In the genomic region with DNA sequence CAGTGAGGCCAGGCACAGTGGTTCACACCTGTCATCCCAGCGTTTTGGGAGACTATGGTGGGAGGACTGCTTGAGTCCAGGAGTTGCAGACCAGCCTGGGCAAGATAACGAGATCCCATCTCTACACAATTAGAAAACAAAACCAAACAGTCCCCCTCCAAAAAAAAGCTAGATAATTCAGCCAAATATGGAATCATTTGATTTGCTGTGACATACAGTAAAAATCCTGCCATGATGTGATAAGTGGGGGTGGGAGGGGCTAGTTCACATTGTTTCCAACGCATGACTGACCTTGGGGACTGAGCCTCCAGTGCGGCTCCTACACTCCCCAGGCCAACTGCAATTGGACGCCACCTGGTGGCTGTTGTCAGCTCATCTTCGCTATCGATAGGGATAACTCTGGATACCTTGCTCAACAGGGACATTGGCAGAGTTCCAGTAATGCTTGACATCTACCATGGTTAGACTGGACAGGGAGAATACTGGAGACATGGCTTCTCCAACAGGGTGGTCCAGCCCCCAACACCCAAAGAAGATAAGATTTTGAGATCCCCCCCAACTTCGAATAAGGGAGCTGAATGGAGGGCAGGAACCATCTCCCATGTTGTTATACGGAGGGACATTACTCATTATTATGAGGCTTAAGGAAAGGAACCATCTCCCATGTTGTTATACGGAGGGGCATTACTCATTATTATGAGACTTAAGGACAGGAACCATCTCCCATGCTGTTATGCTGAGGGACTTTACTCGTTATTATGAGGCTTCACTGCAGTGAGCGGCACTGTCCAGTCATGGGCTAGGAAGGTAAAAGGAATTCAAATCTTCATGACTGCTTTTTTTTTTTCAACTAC, we compare ENCODE assay signal across 8 cellular contexts.
A peak's percentile ranks its signal among the peaks of the same experiment; 100 is the strongest.
DNase-seq lines count a peak whose midpoint lies in the region; ATAC-seq and TF ChIP-seq lines count a peak whose summit lies in the region.

No MANE protein-coding gene starts in this region.

- TF ChIP-seq POLR2A in lower leg skin (IDR thresholded peaks at IDR 0.05): no peak

- H3K4me3 ChIP-seq in lower leg skin (ENCODE audit: low read depth, poor library complexity, severe bottlenecking): no peak overlapping the region

- 49 to 50% methylated on average over 12 of the region's 12 CpGs for WGBS in lower leg skin, 2 donors

- ATAC-seq in GM19023 (IDR thresholded peaks at IDR 0.05; ENCODE audit: unreplicated experiment) (peak; percentile 11), HG03442 (IDR thresholded peaks at IDR 0.05; ENCODE audit: unreplicated experiment) (peak; percentile 30)

- no peak for TF ChIP-seq CTCF in lower leg skin (IDR thresholded peaks at IDR 0.05)

- intact Hi-C loops in lower leg skin (cut with DNase I; ENCODE audit: low total_unique reads): loop anchor here (10.0 kb wide), 1 partner anchor 291 kb away; no protein-coding TSS in a partner anchor

- DNase-seq in AG20443 (ENCODE audit: low spot score) (peak; percentile 82), NCI-H526 treated with DMSO at 0.1 percent for 48 hours (lab: John Stamatoyannopoulos, UW) (peak; percentile 45), dermis blood vessel endothelial cell (peak; percentile 95), lower leg skin (ENCODE audit: low spot score in 2 of 2) (peak; percentile 83 to 96)
- peak; percentile 84 for DNase-seq in activated CD4-positive, alpha-beta T cell treated with anti-CD3 and anti-CD28 coated beads for 48 hours
- peak; percentile 81 for DNase-seq in stimulated activated CD8-positive, alpha-beta memory T cell treated with anti-CD3 and anti-CD28 coated beads, Interleukin-4, amount 100 ng/mL, for 48 hours

Comparison
In these comparisons a context has a peak if more than half of its experiments do, and no peak if none do; other contexts are left out.
1. DNase-seq: peak in every context shown above with its lines; median percentile 95 in dermis blood vessel endothelial cell; 90 in lower leg skin; 84 in activated CD4-positive, alpha-beta T cell treated with anti-CD3 and anti-CD28 coated beads for 48 hours; 82 in AG20443; 81 in stimulated activated CD8-positive, alpha-beta memory T cell treated with anti-CD3 and anti-CD28 coated beads, Interleukin-4, amount 100 ng/mL, for 48 hours; 45 in NCI-H526 treated with DMSO at 0.1 percent for 48 hours.